Comparison of ENCODE assay signal across 9 cellular contexts in genomic region chr10:58322072-58322834, GRCh38. TPM values are rescaled to one million over a fixed set of nuclear protein-coding genes. Genes with fewer than 3 reads are reported as not detected.
DNase-seq lines count a peak whose midpoint lies in the region; ATAC-seq, FAIRE-seq and TF ChIP-seq lines count a peak whose summit lies in the region.
"Had no signal": no experiment of that assay in that cellular context is flagged by ENCODE, and none has a peak within 500 bp of the region (broad histone marks: within the 10 kb centered on the region; RNA-seq: fewer than 3 reads in every experiment).

No MANE protein-coding gene starts in this region.

- H3K4me1 ChIP-seq in uterus (no peaks in the 10 kb centered on the region), aorta (ENCODE audit: control insufficient read depth in 1 of 2, insufficient read depth in 2 of 2, low read length in 2 of 2) (no peaks in the 10 kb centered on the region)

- TF ChIP-seq POLR2A in uterus (IDR thresholded peaks at IDR 0.05) = no peak

- intact Hi-C loops in uterus (cut with DNase I; ENCODE audit: low total_unique reads) (no loop called here), aorta (cut with DNase I) (no loop called here)

- H3K36me3 Mint-ChIP-seq in T-helper 17 cell (ENCODE audit: low read depth) (no peaks in the 10 kb centered on the region), chondrocyte (ENCODE audit: low read depth) (no peaks in the 10 kb centered on the region)
- no peaks in the 10 kb centered on the region for H3K36me3 Mint-ChIP-seq in natural killer cell treated with Interleukin-12 subunit alpha and Interleukin-12 subunit beta and Interleukin-15 and Interleukin-18, amount 100 ng/mL, for 72 hours

- DNase-seq in GM19239 (ENCODE audit: insufficient read length, low spot score) (no peak), T-helper 17 cell (no peak), uterus (no peak), aorta (no peak), chondrocyte (ENCODE audit: low spot score) (no peak), NCI-H2029 (lab: John Stamatoyannopoulos, UW) (no peak)
- no peak for DNase-seq in natural killer cell treated with Interleukin-12 subunit alpha and Interleukin-12 subunit beta and Interleukin-15 and Interleukin-18, amount 100 ng/mL, for 72 hours (ENCODE audit: low spot score)
- DNase-seq: dermis blood vessel endothelial cell had no signal

- H3K27ac Mint-ChIP-seq in T-helper 17 cell (no peak overlapping the region), chondrocyte (ENCODE audit: unreplicated experiment) (no peak overlapping the region)
- peak overlapping the region in 1 of 2 donors; percentile 1 for H3K27ac Mint-ChIP-seq in natural killer cell treated with Interleukin-12 subunit alpha and Interleukin-12 subunit beta and Interleukin-15 and Interleukin-18, amount 100 ng/mL, for 72 hours

- no peaks in the 10 kb centered on the region for H3K9me3 ChIP-seq in T-helper 17 cell (ENCODE audit: control insufficient read depth, low read length, poor library complexity, severe bottlenecking)
- H3K9me3 ChIP-seq in uterus = no peaks in the 10 kb centered on the region
- no peaks in the 10 kb centered on the region for H3K9me3 ChIP-seq in aorta (ENCODE audit: control insufficient read depth, low read length)

- H3K9me3 Mint-ChIP-seq in natural killer cell treated with Interleukin-12 subunit alpha and Interleukin-12 subunit beta and Interleukin-15 and Interleukin-18, amount 100 ng/mL, for 72 hours = no peaks in the 10 kb centered on the region
- H3K9me3 Mint-ChIP-seq in chondrocyte (ENCODE audit: low read depth) = no peaks in the 10 kb centered on the region

- ATAC-seq in HG03045 (IDR thresholded peaks at IDR 0.05; ENCODE audit: unreplicated experiment) (peak; percentile 62), T-helper 17 cell (peak; percentile 59), aorta (ENCODE audit: low FRiP score) (no peak)
- peak; percentile 72 to 83 for ATAC-seq in natural killer cell treated with Interleukin-12 subunit alpha and Interleukin-12 subunit beta and Interleukin-15 and Interleukin-18, amount 100 ng/mL, for 72 hours

- FAIRE-seq in GM19239 (lab: Jason Lieb, UNC) = peak; percentile 21

- H3K36me3 ChIP-seq in uterus (no peaks in the 10 kb centered on the region), aorta (ENCODE audit: control insufficient read depth in 1 of 2, insufficient read depth in 2 of 2, low read length in 1 of 2) (no peaks in the 10 kb centered on the region)

- H3K27ac ChIP-seq in uterus (no peak overlapping the region), aorta (ENCODE audit: low read depth in 1 of 2, low read length in 2 of 2) (no peak overlapping the region)

- TF ChIP-seq CTCF in uterus (IDR thresholded peaks at IDR 0.05) (no peak), chondrocyte (IDR thresholded peaks at IDR 0.05) (no peak)

- peaks cover 7% of the 10 kb centered on the region for H3K4me1 Mint-ChIP-seq in T-helper 17 cell
- H3K4me1 Mint-ChIP-seq in natural killer cell treated with Interleukin-12 subunit alpha and Interleukin-12 subunit beta and Interleukin-15 and Interleukin-18, amount 100 ng/mL, for 72 hours (ENCODE audit: low read depth in 2 of 2) = peaks cover 7 to 9% of the 10 kb centered on the region in 2 donors
- H3K4me1 Mint-ChIP-seq in chondrocyte (ENCODE audit: low read depth) = peaks cover 5% of the 10 kb centered on the region

- 60 to 65% methylated on average over 3 of the region's 3 CpGs for WGBS in aorta, 2 donors

- no peak overlapping the region for H3K4me3 Mint-ChIP-seq in T-helper 17 cell
- peak overlapping the region; percentile 31 for H3K4me3 Mint-ChIP-seq in natural killer cell treated with Interleukin-12 subunit alpha and Interleukin-12 subunit beta and Interleukin-15 and Interleukin-18, amount 100 ng/mL, for 72 hours
- no peak overlapping the region for H3K4me3 Mint-ChIP-seq in chondrocyte (ENCODE audit: unreplicated experiment)

- H3K27me3 ChIP-seq in uterus (no peaks in the 10 kb centered on the region), aorta (ENCODE audit: control insufficient read depth in 1 of 2, insufficient read depth in 2 of 2, low read length in 1 of 2) (no peaks in the 10 kb centered on the region)

- H3K4me3 ChIP-seq in uterus (no peak overlapping the region), aorta (ENCODE audit: low read length in 2 of 2) (no peak overlapping the region)

- peaks cover 18% of the 10 kb centered on the region for H3K27me3 Mint-ChIP-seq in T-helper 17 cell
- H3K27me3 Mint-ChIP-seq in natural killer cell treated with Interleukin-12 subunit alpha and Interleukin-12 subunit beta and Interleukin-15 and Interleukin-18, amount 100 ng/mL, for 72 hours = peaks cover 13 to 17% of the 10 kb centered on the region in 2 donors
- no peaks in the 10 kb centered on the region for H3K27me3 Mint-ChIP-seq in chondrocyte (ENCODE audit: low read depth)

RNA-seq across cellular contexts. Expression of gene UBE2D1, which starts 12.6 kb away (rescaled TPM):
- 10 to 100 TPM; 10.5 to 14.6 TPM for total RNA-seq in T-helper 17 cell
- 10 to 100 TPM; 12.7 to 14.6 TPM for total RNA-seq in natural killer cell treated with Interleukin-12 subunit alpha and Interleukin-12 subunit beta and Interleukin-15 and Interleukin-18, amount 100 ng/mL, for 72 hours
- 10 to 100 TPM in 3 of 4 donors, 1 to 10 TPM in 1; 9.4 to 67.6 (median 20.6) TPM for total RNA-seq in uterus
- total RNA-seq in aorta = 10 to 100 TPM; 15.6 to 17.8 TPM
- polyA plus RNA-seq in aorta = 10 to 100 TPM; 10.6 to 10.9 TPM
- 12.7 to 13.0 TPM (median 12.7 TPM) in 3 replicates for total RNA-seq in chondrocyte

RNA-seq across cellular contexts. Expression of gene CISD1, which starts 53.3 kb away (rescaled TPM):
- total RNA-seq in T-helper 17 cell = 1 to 10 TPM; 6.6 to 7.5 TPM
- 10 to 100 TPM; 41.2 to 48.5 TPM for total RNA-seq in natural killer cell treated with Interleukin-12 subunit alpha and Interleukin-12 subunit beta and Interleukin-15 and Interleukin-18, amount 100 ng/mL, for 72 hours
- 10 to 100 TPM in 3 of 4 donors, 1 to 10 TPM in 1; 9.7 to 17.4 (median 11.3) TPM for total RNA-seq in uterus
- total RNA-seq in aorta = 10 to 100 TPM; 28.8 to 30.7 TPM
- 10 to 100 TPM; 33.7 to 47.7 TPM for polyA plus RNA-seq in aorta
- 22.6 to 37.7 TPM (median 25.5 TPM) in 3 replicates for total RNA-seq in chondrocyte

RNA-seq across cellular contexts. Expression of gene IPMK, which starts 54.6 kb away (rescaled TPM):
- total RNA-seq in T-helper 17 cell (1 to 10 TPM; 3.5 to 3.8 TPM), uterus (10 to 100 TPM in 1 of 4 donors, 1 to 10 TPM in 2, under 1 TPM in 1; 0.26 to 10.8 (median 3.8) TPM), aorta (1 to 10 TPM; 4.5 to 8.1 TPM), chondrocyte (2.9 to 3.3 TPM (median 3.0 TPM) in 3 replicates)
- 10 to 100 TPM in 1 of 2 donors, 1 to 10 TPM in 1; 5.6 to 10.0 TPM for total RNA-seq in natural killer cell treated with Interleukin-12 subunit alpha and Interleukin-12 subunit beta and Interleukin-15 and Interleukin-18, amount 100 ng/mL, for 72 hours
- 1 to 10 TPM in 1 of 2 donors, under 1 TPM in 1; 0.87 to 2.9 TPM for polyA plus RNA-seq in aorta
